Comparison of ENCODE assay signal across 18 cellular contexts in the genomic region with DNA sequence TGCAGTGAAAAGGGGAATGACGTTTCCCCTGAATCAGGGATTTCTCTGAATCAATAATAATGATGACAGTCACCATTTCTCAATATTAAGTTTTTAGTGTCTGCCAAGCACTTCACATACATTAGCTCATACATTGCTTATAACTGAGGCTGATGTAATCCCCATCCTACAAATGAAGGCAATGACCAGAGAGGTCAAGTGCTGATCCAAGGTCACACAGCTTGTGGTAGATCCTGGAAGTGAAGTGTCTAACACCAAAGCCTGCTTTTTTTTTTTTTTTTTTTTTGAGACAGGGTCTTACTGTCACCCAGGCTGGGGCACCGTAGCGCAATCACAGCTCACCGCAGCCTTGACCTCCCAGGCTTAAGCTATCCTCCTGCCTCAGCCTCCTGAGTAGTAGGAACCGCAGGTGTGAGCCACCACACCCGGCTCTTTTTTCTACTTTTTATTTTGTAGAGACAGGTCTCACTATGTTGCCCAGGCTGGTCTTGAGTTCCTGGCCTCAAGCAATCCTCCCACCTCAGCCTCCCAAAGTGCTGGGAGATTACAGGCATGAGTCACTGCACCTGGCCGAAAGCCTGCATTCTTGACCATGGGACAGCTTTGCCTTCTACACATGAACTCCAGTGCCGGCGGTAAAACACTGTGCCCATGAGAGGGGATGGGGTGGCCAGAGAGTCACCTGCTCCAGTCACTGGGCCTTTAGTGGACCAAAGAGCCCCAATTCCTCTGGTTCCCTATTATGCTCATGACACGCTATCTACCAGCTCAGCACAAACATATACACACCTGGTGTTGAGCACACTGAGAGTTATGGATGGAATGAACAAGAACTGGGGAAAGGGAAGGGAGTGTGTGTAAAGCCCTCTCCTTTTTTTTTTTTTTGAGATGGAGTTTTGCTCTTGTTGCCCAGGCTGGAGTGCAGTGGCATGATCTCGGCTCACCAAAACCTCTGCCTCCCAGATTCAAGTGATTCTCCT. TPM values are rescaled to one million over a fixed set of nuclear protein-coding genes. Genes with fewer than 3 reads are reported as not detected.
A peak's percentile ranks its signal among the peaks of the same experiment; 100 is the strongest.
DNase-seq lines count a peak whose midpoint lies in the region; ATAC-seq and TF ChIP-seq lines count a peak whose summit lies in the region.
"Had no signal": no experiment of that assay in that cellular context is flagged by ENCODE, and none has a peak within 500 bp of the region (broad histone marks: within the 10 kb centered on the region; RNA-seq: fewer than 3 reads in every experiment).

No MANE protein-coding gene starts in this region.

- no peak overlapping the region for H2BK15ac ChIP-seq in mesenchymal stem cell (ENCODE audit: low read depth, poor library complexity, severe bottlenecking)

- H3K9me3 ChIP-seq in left ventricle myocardium inferior (replicated peaks): no peaks in the 10 kb centered on the region
- no peaks in the 10 kb centered on the region for H3K9me3 ChIP-seq in mesenchymal stem cell (ENCODE audit: control insufficient read depth, low read length)

- no peak overlapping the region for H3K4ac ChIP-seq in mesenchymal stem cell (ENCODE audit: low read depth in 1 of 2, low read length in 2 of 2)

- H3K4me3 ChIP-seq in left ventricle myocardium inferior: no peak overlapping the region
- H3K4me3 ChIP-seq in coronary artery: no peak overlapping the region
- no peak overlapping the region for H3K4me3 ChIP-seq in mesenchymal stem cell (ENCODE audit: insufficient read depth in 1 of 2, low read depth in 1 of 2, low read length in 2 of 2)

- no peak overlapping the region for H2BK12ac ChIP-seq in mesenchymal stem cell (ENCODE audit: low read length in 2 of 2)

- CTCF ChIA-PET in HEK293T (lab: Yijun Ruan, JAX): no interaction called here

- no peak overlapping the region for H4K8ac ChIP-seq in mesenchymal stem cell (ENCODE audit: low read length)

- H2AFZ ChIP-seq in mesenchymal stem cell (ENCODE audit: low read depth, low read length): no peak overlapping the region

- intact Hi-C loops in left ventricle myocardium inferior (cut with micrococcal nuclease): no loop called here
- intact Hi-C loops in Right ventricle myocardium inferior (cut with DNase I): no loop called here

- peaks cover 85% of the 10 kb centered on the region for H3K36me3 ChIP-seq in left ventricle myocardium inferior
- H3K36me3 ChIP-seq in mesenchymal stem cell (ENCODE audit: control insufficient read depth in 1 of 2, insufficient read depth in 2 of 2, low read depth in 1 of 2, low read length in 2 of 2): peaks cover 75 to 87% of the 10 kb centered on the region in 2 experiments

- ATAC-seq in Right ventricle myocardium inferior: no peak
- no peak for ATAC-seq in GM21526 (IDR thresholded peaks at IDR 0.05; ENCODE audit: low FRiP score, unreplicated experiment)
- ATAC-seq in HG03095 (IDR thresholded peaks at IDR 0.05; ENCODE audit: unreplicated experiment): no peak
- ATAC-seq: activated T-helper 17 cell treated with anti-CD3 and anti-CD28 coated beads, Interleukin-2, amount 50 U/mL, for 72 hours; natural killer cell treated with Interleukin-12 subunit alpha and Interleukin-12 subunit beta and Interleukin-15 and Interleukin-18, amount 100 ng/mL, for 72 hours had no signal

- H4K91ac ChIP-seq in mesenchymal stem cell (ENCODE audit: low read length): no peak overlapping the region

- H2BK120ac ChIP-seq in mesenchymal stem cell (ENCODE audit: low read depth, low read length): no peak overlapping the region

- no peak overlapping the region for H3K18ac ChIP-seq in mesenchymal stem cell (ENCODE audit: low read depth in 1 of 2, low read length in 2 of 2)

- no peak overlapping the region for H3K4me2 ChIP-seq in mesenchymal stem cell (ENCODE audit: low read length, poor library complexity, severe bottlenecking)

- DNase-seq in left ventricle myocardium inferior (no peak), Right ventricle myocardium inferior (ENCODE audit: missing footprints) (no peak), coronary artery (ENCODE audit: low spot score) (no peak), mesenchymal stem cell (peak; percentile 45), DMS 273 treated with DMSO at 0.1 percent for 48 hours (lab: John Stamatoyannopoulos, UW) (no peak), HEK293T (ENCODE audit: extremely low spot score) (no peak)
- DNase-seq: activated CD4-positive, alpha-beta T cell treated with anti-CD3 and anti-CD28 coated beads, Interleukin-2, amount 50 U/mL, for 48 hours; endodermal cell; glutamatergic neuron; NCI-H1048; NCI-H2171 treated with DMSO at 0.1 percent for 48 hours; retina; stimulated activated CD4-positive, alpha-beta T cell treated with anti-CD3 and anti-CD28 coated beads, Interleukin-2, amount 100 ng/mL, for 48 hours had no signal

- H2AK5ac ChIP-seq in mesenchymal stem cell (ENCODE audit: low read length, severe bottlenecking): no peak overlapping the region

- H3K4me1 ChIP-seq in left ventricle myocardium inferior: peaks cover 54% of the 10 kb centered on the region
- H3K4me1 ChIP-seq in mesenchymal stem cell (ENCODE audit: control insufficient read depth, insufficient read depth, low read depth, low read length): peaks cover 8% of the 10 kb centered on the region

- H3K14ac ChIP-seq in mesenchymal stem cell (ENCODE audit: low read length in 2 of 2): no peak overlapping the region

- H3K9ac ChIP-seq in mesenchymal stem cell (ENCODE audit: low read length): peak overlapping the region; percentile 12

- H3K23ac ChIP-seq in mesenchymal stem cell (ENCODE audit: low read length in 2 of 2): no peak overlapping the region

- 99% methylated on average over 9 of the region's 11 CpGs for WGBS in mesenchymal stem cell

- H3K27ac ChIP-seq in left ventricle myocardium inferior (replicated peaks): peak overlapping the region; percentile 91
- peak overlapping the region; percentile 46 to 85 for H3K27ac ChIP-seq in coronary artery
- no peak overlapping the region for H3K27ac ChIP-seq in mesenchymal stem cell (ENCODE audit: low read length, poor library complexity, severe bottlenecking)

- peaks cover 40% of the 10 kb centered on the region for H3K79me1 ChIP-seq in mesenchymal stem cell (replicated peaks; ENCODE audit: low read length, poor library complexity, severe bottlenecking)

- POLR2A ChIA-PET in HEK293T (lab: Yijun Ruan, JAX): no interaction called here

- H2BK5ac ChIP-seq in mesenchymal stem cell (ENCODE audit: low read depth, low read length, poor library complexity, severe bottlenecking): no peak overlapping the region

- H3K27me3 ChIP-seq in left ventricle myocardium inferior (ENCODE audit: low read depth) (no peaks in the 10 kb centered on the region), mesenchymal stem cell (ENCODE audit: control insufficient read depth in 1 of 2, insufficient read depth in 1 of 2, low read length in 2 of 2) (no peaks in the 10 kb centered on the region)

- no peak for TF ChIP-seq CTCF in left ventricle myocardium inferior (IDR thresholded peaks at IDR 0.05; ENCODE audit: borderline replicate concordance)
- no peak for TF ChIP-seq CTCF in coronary artery (IDR thresholded peaks at IDR 0.05)

TF ChIP-seq in HEK293T, 16 proteins besides CTCF, POLR2A, EP300 and RAD21:
- TF ChIP-seq ZNF384 (IDR thresholded peaks at IDR 0.05) (no peak), TARDBP (IDR thresholded peaks at IDR 0.05) (no peak), FOXM1 (IDR thresholded peaks at IDR 0.05; ENCODE audit: borderline replicate concordance) (no peak), SUZ12 (IDR thresholded peaks at IDR 0.05) (no peak), CTBP1 (IDR thresholded peaks at IDR 0.05; ENCODE audit: borderline replicate concordance) (no peak), NFRKB (IDR thresholded peaks at IDR 0.05) (no peak), SP1 (IDR thresholded peaks at IDR 0.05) (no peak), FOXA1 (IDR thresholded peaks at IDR 0.05) (no peak)
TF ChIP-seq in HEK293T: peak in this region for 0.

RNA-seq across cellular contexts. Expression of a gene that starts 17.4 kb away (rescaled TPM):
- total RNA-seq in left ventricle myocardium inferior (101 TPM), Right ventricle myocardium inferior (68.4 TPM)
- polyA plus RNA-seq in mesenchymal stem cell (2013, experiment 1 of 2): 92.7 TPM
- polyA plus RNA-seq in mesenchymal stem cell (2013, experiment 2 of 2): 87.5 TPM

RNA-seq across cellular contexts. Expression of a gene that starts 17.8 kb away (rescaled TPM):
- total RNA-seq in left ventricle myocardium inferior (7.3 TPM), Right ventricle myocardium inferior (6.0 TPM)
- 5.9 TPM for polyA plus RNA-seq in mesenchymal stem cell (2013, experiment 1 of 2)
- polyA plus RNA-seq in mesenchymal stem cell (2013, experiment 2 of 2): 5.5 TPM

RNA-seq across cellular contexts. Expression of a gene that starts 36.0 kb away (rescaled TPM):
- total RNA-seq in left ventricle myocardium inferior (not detected), Right ventricle myocardium inferior (not detected)
- not detected for polyA plus RNA-seq in mesenchymal stem cell (2013, experiment 1 of 2)
- polyA plus RNA-seq in mesenchymal stem cell (2013, experiment 2 of 2): not detected
- total RNA-seq: activated T-helper 17 cell treated with anti-CD3 and anti-CD28 coated beads, Interleukin-2, amount 50 U/mL, for 72 hours; ureter had no signal
